ENCODE assay signal across 8 cellular contexts in the genomic region with DNA sequence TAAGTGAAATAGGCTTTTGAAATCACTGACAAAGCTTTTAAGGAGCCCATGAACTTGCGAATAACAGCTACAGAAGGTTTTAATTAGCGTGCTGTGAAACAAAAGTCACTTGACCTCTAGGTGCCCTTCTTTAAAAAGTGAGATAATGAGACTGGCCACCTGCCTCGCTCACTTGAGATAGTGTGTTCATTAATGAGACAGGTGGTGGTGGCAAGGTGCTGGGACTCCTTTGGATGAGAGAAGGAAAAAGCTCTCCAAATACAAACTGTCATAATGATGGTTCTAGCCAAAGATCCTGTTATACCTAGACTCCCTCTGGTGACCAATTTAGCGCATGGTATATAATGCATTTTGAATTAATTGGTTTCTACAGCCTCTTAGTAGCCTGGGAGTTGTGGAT. TPM values are rescaled to one million over a fixed set of nuclear protein-coding genes. Genes with fewer than 3 reads are reported as not detected.
DNase-seq lines count a peak whose midpoint lies in the region; ATAC-seq and TF ChIP-seq lines count a peak whose summit lies in the region.

No MANE protein-coding gene starts in this region.

- no peak overlapping the region for H2AFZ ChIP-seq in hepatocyte

- H3K36me3 Mint-ChIP-seq in activated T-helper 1 cell treated with anti-CD3 and anti-CD28 coated beads, Interleukin-12 subunit alpha, Interleukin-12 subunit beta, Interleukin-2, Interleukin-4 antibody, amounts not matched to agents 30 ng/mL and 10 ng/mL and 1 ng/mL, durations not matched to agents 14 hours and 24 hours and 36 hours (ENCODE audit: low read depth) = no peaks in the 10 kb centered on the region

- H3K9me3 ChIP-seq in hepatocyte (ENCODE audit: low read depth) = no peaks in the 10 kb centered on the region
- H3K9me3 ChIP-seq in adrenal gland (replicated peaks in 1 of 3) = no peaks in the 10 kb centered on the region

- H3K27ac ChIP-seq in hepatocyte = no peak overlapping the region
- no peak overlapping the region for H3K27ac ChIP-seq in adrenal gland

- intact Hi-C loops in activated T-helper 1 cell treated with anti-CD3 and anti-CD28 coated beads, Interleukin-12 subunit alpha, Interleukin-12 subunit beta, Interleukin-2, Interleukin-4 antibody, amounts not matched to agents 30 ng/mL and 10 ng/mL and 1 ng/mL, durations not matched to agents 14 hours and 24 hours and 36 hours (cut with micrococcal nuclease) = no loop called here
- intact Hi-C loops in adrenal gland (cut with DNase I) = loop anchor here in 1 of 2 donors (10.0 kb wide), 1 partner anchor 300 kb away; no protein-coding TSS in a partner anchor

- H3K79me2 ChIP-seq in hepatocyte = no peaks in the 10 kb centered on the region

- no peak overlapping the region for H3K27ac Mint-ChIP-seq in activated T-helper 1 cell treated with anti-CD3 and anti-CD28 coated beads, Interleukin-12 subunit alpha, Interleukin-12 subunit beta, Interleukin-2, Interleukin-4 antibody, amounts not matched to agents 30 ng/mL and 10 ng/mL and 1 ng/mL, durations not matched to agents 14 hours and 24 hours and 36 hours

- H3K4me3 ChIP-seq in hepatocyte (no peak overlapping the region), adrenal gland (no peak overlapping the region)

- H4K20me1 ChIP-seq in hepatocyte (ENCODE audit: insufficient read depth, poor library complexity, severe bottlenecking) = no peaks in the 10 kb centered on the region

- H3K36me3 ChIP-seq in hepatocyte (replicated peaks; ENCODE audit: insufficient read depth, low read depth) (no peaks in the 10 kb centered on the region), adrenal gland (replicated peaks in 1 of 2) (no peaks in the 10 kb centered on the region)

- H3K4me2 ChIP-seq in hepatocyte = no peak overlapping the region

- no peak for ATAC-seq in HG03196 (IDR thresholded peaks at IDR 0.05; ENCODE audit: unreplicated experiment)

- H3K27me3 ChIP-seq in hepatocyte (no peaks in the 10 kb centered on the region), adrenal gland (peaks cover 10% of the 10 kb centered on the region)

- TF ChIP-seq POLR2A in adrenal gland (IDR thresholded peaks at IDR 0.05) = no peak

- H3K4me1 ChIP-seq in hepatocyte (ENCODE audit: insufficient read depth) (peaks cover 13% of the 10 kb centered on the region), adrenal gland (replicated peaks in 1 of 2) (no peaks in the 10 kb centered on the region)

- TF ChIP-seq CTCF in AG09319 (IDR thresholded peaks at IDR 0.05; ENCODE audit: low read depth, low read length) (peak; percentile 44), hepatocyte (IDR thresholded peaks at IDR 0.05; ENCODE audit: poor library complexity) (peak; percentile 57), adrenal gland (IDR thresholded peaks at IDR 0.05) (no peak)

- WGBS in hepatocyte (ENCODE audit: low lambda C conversion rate, missing lambda C conversion rate) = 51% methylated on average over 4 of the region's 4 CpGs
- 73 to 84% (median 76%) methylated on average over 4 of the region's 4 CpGs for WGBS in adrenal gland, 4 donors

- H3K27me3 Mint-ChIP-seq in activated T-helper 1 cell treated with anti-CD3 and anti-CD28 coated beads, Interleukin-12 subunit alpha, Interleukin-12 subunit beta, Interleukin-2, Interleukin-4 antibody, amounts not matched to agents 30 ng/mL and 10 ng/mL and 1 ng/mL, durations not matched to agents 14 hours and 24 hours and 36 hours (ENCODE audit: insufficient read depth) = peaks cover 9% of the 10 kb centered on the region

- H3K4me1 Mint-ChIP-seq in activated T-helper 1 cell treated with anti-CD3 and anti-CD28 coated beads, Interleukin-12 subunit alpha, Interleukin-12 subunit beta, Interleukin-2, Interleukin-4 antibody, amounts not matched to agents 30 ng/mL and 10 ng/mL and 1 ng/mL, durations not matched to agents 14 hours and 24 hours and 36 hours (ENCODE audit: low read depth) = no peaks in the 10 kb centered on the region

- DNase-seq in AG09319 (ENCODE audit: extremely low read depth, low read depth) (no peak), LoVo (ENCODE audit: low spot score) (peak; percentile 59), OCI-M1 (lab: John Stamatoyannopoulos, UW) (peak; percentile 53), hepatocyte (ENCODE audit: low spot score) (peak; percentile 57), adrenal gland (no peak)
- DNase-seq in stimulated activated CD4-positive, alpha-beta T cell treated with anti-CD3 and anti-CD28 coated beads, Interleukin-2, amount 100 ng/mL, for 24 hours = no peak
- DNase-seq in activated T-helper 1 cell treated with anti-CD3 and anti-CD28 coated beads, Interleukin-12 subunit alpha, Interleukin-12 subunit beta, Interleukin-2, Interleukin-4 antibody, amounts not matched to agents 30 ng/mL and 10 ng/mL and 1 ng/mL, durations not matched to agents 14 hours and 24 hours and 36 hours (ENCODE audit: low spot score) = no peak

- H3K9me2 ChIP-seq in hepatocyte (replicated peaks; ENCODE audit: insufficient read depth) = no peaks in the 10 kb centered on the region

- no peaks in the 10 kb centered on the region for H3K9me3 Mint-ChIP-seq in activated T-helper 1 cell treated with anti-CD3 and anti-CD28 coated beads, Interleukin-12 subunit alpha, Interleukin-12 subunit beta, Interleukin-2, Interleukin-4 antibody, amounts not matched to agents 30 ng/mL and 10 ng/mL and 1 ng/mL, durations not matched to agents 14 hours and 24 hours and 36 hours

- no peak overlapping the region for H3K4me3 Mint-ChIP-seq in activated T-helper 1 cell treated with anti-CD3 and anti-CD28 coated beads, Interleukin-12 subunit alpha, Interleukin-12 subunit beta, Interleukin-2, Interleukin-4 antibody, amounts not matched to agents 30 ng/mL and 10 ng/mL and 1 ng/mL, durations not matched to agents 14 hours and 24 hours and 36 hours

RNA-seq across cellular contexts. Expression of gene IREB2, which starts 22.7 kb away (rescaled TPM):
- 46.6 and 54.0 TPM in 2 replicates for total RNA-seq in hepatocyte
- polyA plus RNA-seq in hepatocyte = 20.4 and 22.7 TPM in 2 replicates
- 98.0 and 103 TPM in 2 replicates for total RNA-seq in activated T-helper 1 cell treated with anti-CD3 and anti-CD28 coated beads, Interleukin-12 subunit alpha, Interleukin-12 subunit beta, Interleukin-2, Interleukin-4 antibody, amounts not matched to agents 30 ng/mL and 10 ng/mL and 1 ng/mL, durations not matched to agents 14 hours and 24 hours and 36 hours
- total RNA-seq in adrenal gland = 100 to 1,000 TPM in 2 of 8 donors, 10 to 100 TPM in 6; 54.8 to 148 (median 94.4) TPM
- 10 to 100 TPM; 11.8 to 57.5 (median 25.8) TPM for polyA plus RNA-seq in adrenal gland

Comparison
In these comparisons a context has a peak if more than half of its experiments do, and no peak if none do; other contexts are left out.
1. DNase-seq: peak in LoVo (single experiment), OCI-M1 (single experiment) and hepatocyte (single experiment); none in AG09319 (single experiment), stimulated activated CD4-positive, alpha-beta T cell treated with anti-CD3 and anti-CD28 coated beads, Interleukin-2, amount 100 ng/mL, for 24 hours (0 of 2), activated T-helper 1 cell treated with anti-CD3 and anti-CD28 coated beads, Interleukin-12 subunit alpha, Interleukin-12 subunit beta, Interleukin-2, Interleukin-4 antibody, amounts not matched to agents 30 ng/mL and 10 ng/mL and 1 ng/mL, durations not matched to agents 14 hours and 24 hours and 36 hours (single experiment) and adrenal gland (0 of 7).
2. CTCF ChIP-seq: peak in AG09319 (single experiment) and hepatocyte (single experiment); none in adrenal gland (0 of 6).